ENCODE assay signal across 17 cellular contexts in the genomic region with DNA sequence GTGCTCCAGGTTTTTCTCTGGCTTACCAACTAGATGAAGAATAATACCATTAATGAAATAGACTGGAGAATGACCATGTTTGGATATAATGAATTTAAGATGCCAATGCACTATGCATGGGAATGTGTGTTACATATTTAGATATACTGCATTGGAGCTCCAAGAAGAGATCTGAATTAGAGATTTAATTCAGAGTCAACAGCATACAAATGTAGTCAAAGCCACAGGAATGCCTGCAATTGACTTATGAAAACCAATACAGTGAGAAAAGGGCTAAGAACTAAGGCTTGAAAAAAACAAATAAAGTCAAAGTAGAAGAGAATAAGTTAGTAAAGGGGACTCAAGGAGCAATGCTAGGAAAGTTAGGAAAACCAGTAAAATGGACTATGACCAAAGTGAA. TPM values are rescaled to one million over a fixed set of nuclear protein-coding genes. Genes with fewer than 3 reads are reported as not detected.
DNase-seq lines count a peak whose midpoint lies in the region; ATAC-seq, FAIRE-seq and TF ChIP-seq lines count a peak whose summit lies in the region.
"Had no signal": no experiment of that assay in that cellular context is flagged by ENCODE, and none has a peak within 500 bp of the region (broad histone marks: within the 10 kb centered on the region; RNA-seq: fewer than 3 reads in every experiment).

No MANE protein-coding gene starts in this region.

- H3K4me3 Mint-ChIP-seq in CD4-positive, CD25-positive, alpha-beta regulatory T cell: no peak overlapping the region
- H3K4me3 Mint-ChIP-seq in natural killer cell: no peak overlapping the region
- H3K4me3 Mint-ChIP-seq: activated CD4-positive, alpha-beta T cell treated with anti-CD3 and anti-CD28 coated beads, Interleukin-2, amount 10 ng/mL, durations not matched to agents 24 days and 14 days; H9 had no signal

- H3K36me3 Mint-ChIP-seq in CD4-positive, CD25-positive, alpha-beta regulatory T cell: peaks cover 35% of the 10 kb centered on the region
- peaks cover 18% of the 10 kb centered on the region for H3K36me3 Mint-ChIP-seq in natural killer cell

- DNase-seq in CD4-positive, CD25-positive, alpha-beta regulatory T cell: no peak
- DNase-seq in GM12892 (ENCODE audit: insufficient read length): no peak
- peak; percentile 69 for DNase-seq in adipocyte (ENCODE audit: low read depth)
- no peak for DNase-seq in natural killer cell
- DNase-seq in SK-N-DZ (ENCODE audit: low spot score): no peak
- no peak for DNase-seq in NCI-H2029 treated with DMSO at 0.1 percent for 48 hours (lab: John Stamatoyannopoulos, UW)
- DNase-seq in prostate gland (ENCODE audit: low spot score): no peak
- DNase-seq: activated CD4-positive, alpha-beta T cell treated with anti-CD3 and anti-CD28 coated beads, Interleukin-2, amount 10 ng/mL, durations not matched to agents 24 days and 14 days; cortex of kidney; foreskin melanocyte; stimulated activated CD4-positive, alpha-beta T cell treated with anti-CD3 and anti-CD28 coated beads, Interleukin-4, amount 100 ng/mL, for 1 hour had no signal

- TF ChIP-seq POLR2A in GM12892 (IDR thresholded peaks at IDR 0.05; ENCODE audit: low read depth, low read length) (no peak), prostate gland (IDR thresholded peaks at IDR 0.05) (no peak)

- H3K9me3 Mint-ChIP-seq in CD4-positive, CD25-positive, alpha-beta regulatory T cell: no peaks in the 10 kb centered on the region
- no peaks in the 10 kb centered on the region for H3K9me3 Mint-ChIP-seq in natural killer cell
- H3K9me3 Mint-ChIP-seq: activated CD4-positive, alpha-beta T cell treated with anti-CD3 and anti-CD28 coated beads, Interleukin-2, amount 10 ng/mL, durations not matched to agents 24 days and 14 days; H9 had no signal

- H3K27me3 ChIP-seq in CD4-positive, CD25-positive, alpha-beta regulatory T cell (ENCODE audit: control insufficient read depth, insufficient read depth, low read length): no peaks in the 10 kb centered on the region
- H3K27me3 ChIP-seq in adipocyte (replicated peaks; ENCODE audit: control insufficient read depth, insufficient read depth, low read length) (no peaks in the 10 kb centered on the region), prostate gland (replicated peaks; ENCODE audit: insufficient read depth) (no peaks in the 10 kb centered on the region)
- H3K27me3 ChIP-seq: ascending aorta had no signal

- peaks cover 7 to 28% (median 21%) of the 10 kb centered on the region in 4 donors for H3K4me1 Mint-ChIP-seq in CD4-positive, CD25-positive, alpha-beta regulatory T cell
- peaks cover 8 to 16% of the 10 kb centered on the region in 2 donors for H3K4me1 Mint-ChIP-seq in natural killer cell
- H3K4me1 Mint-ChIP-seq: H9 had no signal

- no peaks in the 10 kb centered on the region for H3K9me3 ChIP-seq in CD4-positive, CD25-positive, alpha-beta regulatory T cell (ENCODE audit: control insufficient read depth in 2 of 2, low read length in 2 of 2)
- H3K9me3 ChIP-seq in adipocyte (ENCODE audit: control insufficient read depth, low read length): no peaks in the 10 kb centered on the region
- no peaks in the 10 kb centered on the region for H3K9me3 ChIP-seq in prostate gland
- H3K9me3 ChIP-seq: ascending aorta, thoracic aorta had no signal

- H3K27ac Mint-ChIP-seq in CD4-positive, CD25-positive, alpha-beta regulatory T cell: peak overlapping the region in 2 of 3 donors; percentile 9 to 23
- peak overlapping the region; percentile 14 to 49 for H3K27ac Mint-ChIP-seq in natural killer cell
- H3K27ac Mint-ChIP-seq: activated CD4-positive, alpha-beta T cell treated with anti-CD3 and anti-CD28 coated beads, Interleukin-2, amount 10 ng/mL, durations not matched to agents 24 days and 14 days; H9 had no signal

- no peak overlapping the region for H3K4me3 ChIP-seq in CD4-positive, CD25-positive, alpha-beta regulatory T cell (ENCODE audit: low read depth, low read length)
- H3K4me3 ChIP-seq in adipocyte (ENCODE audit: low read length) (no peak overlapping the region), prostate gland (no peak overlapping the region)
- H3K4me3 ChIP-seq: ascending aorta, skin epidermis, thoracic aorta had no signal

- TF ChIP-seq CTCF in natural killer cell (IDR thresholded peaks at IDR 0.05) (no peak), prostate gland (IDR thresholded peaks at IDR 0.05) (no peak)

- intact Hi-C loops in natural killer cell (cut with micrococcal nuclease): no loop called here
- intact Hi-C loops in prostate gland (cut with DNase I): no loop called here

- no peak for ATAC-seq in CD4-positive, CD25-positive, alpha-beta regulatory T cell (ENCODE audit: low read depth in 2 of 2)
- ATAC-seq in natural killer cell: no peak

- peaks cover 17% of the 10 kb centered on the region for H3K4me1 ChIP-seq in CD4-positive, CD25-positive, alpha-beta regulatory T cell (ENCODE audit: control insufficient read depth, insufficient read depth, low read length, poor library complexity, severe bottlenecking)
- H3K4me1 ChIP-seq in adipocyte (ENCODE audit: control insufficient read depth, insufficient read depth, low read length) (no peaks in the 10 kb centered on the region), prostate gland (replicated peaks) (no peaks in the 10 kb centered on the region)
- H3K4me1 ChIP-seq: ascending aorta, parathyroid adenoma had no signal

- H3K36me3 ChIP-seq in CD4-positive, CD25-positive, alpha-beta regulatory T cell (ENCODE audit: control insufficient read depth, insufficient read depth, low read length): peaks cover 78% of the 10 kb centered on the region
- H3K36me3 ChIP-seq in adipocyte (ENCODE audit: control insufficient read depth, insufficient read depth, low read length, severe bottlenecking): peaks cover 98% of the 10 kb centered on the region
- peaks cover 0 to 5% of the 10 kb centered on the region in 2 donors for H3K36me3 ChIP-seq in prostate gland

- no peak overlapping the region for H3K27ac ChIP-seq in CD4-positive, CD25-positive, alpha-beta regulatory T cell (ENCODE audit: insufficient read depth, low read length, poor library complexity, severe bottlenecking)
- H3K27ac ChIP-seq in prostate gland: no peak overlapping the region
- H3K27ac ChIP-seq: ascending aorta, parathyroid adenoma, skin epidermis, thoracic aorta had no signal

- no peak overlapping the region for H3K9ac ChIP-seq in adipocyte (ENCODE audit: low read length)
- H3K9ac ChIP-seq: parathyroid adenoma had no signal

- no peaks in the 10 kb centered on the region for H3K27me3 Mint-ChIP-seq in CD4-positive, CD25-positive, alpha-beta regulatory T cell
- no peaks in the 10 kb centered on the region for H3K27me3 Mint-ChIP-seq in natural killer cell (ENCODE audit: low read depth in 2 of 2)
- H3K27me3 Mint-ChIP-seq: activated CD4-positive, alpha-beta T cell treated with anti-CD3 and anti-CD28 coated beads, Interleukin-2, amount 10 ng/mL, durations not matched to agents 24 days and 14 days had no signal

- peak; percentile 69 for FAIRE-seq in GM12892 (lab: Jason Lieb, UNC)
- FAIRE-seq: GM18507 had no signal

RNA-seq across cellular contexts. Expression of gene USP24, which starts 59.1 kb away (rescaled TPM):
- total RNA-seq in CD4-positive, CD25-positive, alpha-beta regulatory T cell: 60.9 TPM
- polyA plus RNA-seq in CD4-positive, CD25-positive, alpha-beta regulatory T cell: 1 to 10 TPM; 5.7 to 7.2 (median 6.1) TPM
- polyA plus RNA-seq in GM12892 (2012; ENCODE audit: missing spikeins): 15.8 TPM
- total RNA-seq in natural killer cell: 100 to 1,000 TPM; 155 TPM
- polyA plus RNA-seq in SK-N-DZ (2014; cell fraction: cytosol; rRNA removed): 12.1 and 15.3 TPM in 2 replicates
- 20.8 and 31.6 TPM in 2 replicates for polyA plus RNA-seq in SK-N-DZ (2014; cell fraction: nucleus; rRNA removed)
- 10 to 100 TPM; 29.7 to 44.6 TPM for total RNA-seq in prostate gland
